Comparison of ENCODE assay signal across 36 cellular contexts in the genomic region with DNA sequence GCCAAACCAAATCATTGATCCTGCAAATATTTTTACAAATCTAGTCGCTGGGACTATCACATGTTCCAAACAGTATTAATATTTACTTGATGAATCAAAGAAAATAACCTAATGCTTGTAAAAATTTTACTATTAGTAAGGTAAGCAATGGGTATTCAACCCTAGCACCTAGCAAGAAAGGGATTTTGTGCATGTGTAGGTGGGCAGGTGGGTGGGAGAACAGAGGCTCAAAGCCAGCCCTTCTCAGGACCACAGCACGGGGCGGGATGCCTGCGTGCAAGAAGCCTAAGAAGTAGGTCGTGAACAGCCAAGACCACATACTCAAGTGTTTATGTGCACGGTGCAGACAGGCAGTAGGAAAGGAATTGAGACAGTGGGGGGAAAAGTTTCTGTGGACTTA.
"Had no signal": no experiment of that assay in that cellular context is flagged by ENCODE, and none has a peak within 500 bp of the region (broad histone marks: within the 10 kb centered on the region; RNA-seq: fewer than 3 reads in every experiment).

No MANE protein-coding gene starts in this region.

- H3K4me1 ChIP-seq: adrenal gland, body of pancreas, breast epithelium had no signal

- H3K4me1 Mint-ChIP-seq: activated B cell treated with CpG ODN at 0.5 μM for 24 hours had no signal

- H3K27ac ChIP-seq: adrenal gland, body of pancreas, brain microvascular endothelial cell, breast epithelium had no signal

- DNase-seq: activated B cell treated with CpG ODN at 0.5 μM for 24 hours; activated CD4-positive, alpha-beta memory T cell treated with anti-CD3 and anti-CD28 coated beads, Interleukin-2, amount 10 ng/mL, durations not matched to agents 7 days and 5 days; activated CD4-positive, alpha-beta T cell treated with anti-CD3 and anti-CD28 coated beads for 1 hour; activated CD4-positive, alpha-beta T cell treated with anti-CD3 and anti-CD28 coated beads for 36 hours; activated CD4-positive, alpha-beta T cell treated with anti-CD3 and anti-CD28 coated beads for 48 hours; activated CD4-positive, alpha-beta T cell treated with anti-CD3 and anti-CD28 coated beads, Interleukin-2, amount 10 ng/mL, durations not matched to agents 7 days and 5 days; activated CD4-positive, alpha-beta T cell treated with anti-CD3 and anti-CD28 coated beads, Interleukin-2, amount 50 U/mL, for 48 hours; activated CD8-positive, alpha-beta memory T cell treated with anti-CD3 and anti-CD28 coated beads, Interleukin-2, amount 50 U/mL, for 4 hours; activated effector memory CD4-positive, alpha-beta T cell treated with anti-CD3 and anti-CD28 coated beads, Interleukin-2, amount 50 U/mL, for 16 hours; activated gamma-delta T cell treated with Interleukin-2 at 50 U/mL for 16 hours; activated naive CD4-positive, alpha-beta T cell; activated naive CD4-positive, alpha-beta T cell treated with anti-CD3 and anti-CD28 coated beads for 36 hours; activated naive CD4-positive, alpha-beta T cell treated with anti-CD3 and anti-CD28 coated beads, Interleukin-2, amount 50 U/mL, for 16 hours; activated naive CD8-positive, alpha-beta T cell treated with anti-CD3 and anti-CD28 coated beads for 36 hours; activated T-cell treated with anti-CD3 and anti-CD28 coated beads for 4 hours; activated T-cell treated with anti-CD3 and anti-CD28 coated beads, Interleukin-2, amount 50 U/mL, for 1 hour; activated T-cell treated with anti-CD3 and anti-CD28 coated beads, Interleukin-2, amount 50 U/mL, for 4 hours; activated T-cell treated with anti-CD3 and anti-CD28 coated beads, Interleukin-2, amount 50 U/mL, for 72 hours; adrenal gland; amniotic stem cell; aorta; body of pancreas; brain microvascular endothelial cell; central memory CD4-positive, alpha-beta T cell; T-helper 1 cell; T-helper 2 cell; T-helper 9 cell had no signal

- H3K9me3 ChIP-seq: adrenal gland, body of pancreas, breast epithelium had no signal

- H3K36me3 ChIP-seq: adrenal gland, brain microvascular endothelial cell, breast epithelium had no signal

- H3K27me3 ChIP-seq: adrenal gland, body of pancreas, brain microvascular endothelial cell, breast epithelium had no signal

- ATAC-seq: activated CD4-positive, alpha-beta T cell treated with anti-CD3 and anti-CD28 coated beads for 36 hours; activated naive CD4-positive, alpha-beta T cell treated with anti-CD3 and anti-CD28 coated beads, Interleukin-2, amount 50 U/mL, for 72 hours; activated T-cell treated with anti-CD3 and anti-CD28 coated beads, Interleukin-2, amount 50 U/mL, for 4 hours; activated T-cell treated with anti-CD3 and anti-CD28 coated beads, Interleukin-2, amount 50 U/mL, for 72 hours; activated T-helper 17 cell treated with anti-CD3 and anti-CD28 coated beads, Interleukin-2, amount 50 U/mL, for 72 hours; body of pancreas had no signal

- H3K4me3 ChIP-seq: adrenal gland, body of pancreas, breast epithelium had no signal

- FAIRE-seq: astrocyte, colon, TTC549 had no signal

- H3K27ac Mint-ChIP-seq: activated B cell treated with CpG ODN at 0.5 μM for 24 hours; activated CD4-positive, alpha-beta memory T cell treated with anti-CD3 and anti-CD28 coated beads, Interleukin-2, amount 10 ng/mL, durations not matched to agents 7 days and 5 days; activated CD4-positive, alpha-beta T cell treated with anti-CD3 and anti-CD28 coated beads for 36 hours; activated CD4-positive, alpha-beta T cell treated with anti-CD3 and anti-CD28 coated beads, Interleukin-2, amount 10 ng/mL, durations not matched to agents 7 days and 5 days; activated naive CD4-positive, alpha-beta T cell treated with anti-CD3 and anti-CD28 coated beads for 36 hours; activated naive CD4-positive, alpha-beta T cell treated with anti-CD3 and anti-CD28 coated beads, Interleukin-2, amount 50 U/mL, for 72 hours; activated naive CD8-positive, alpha-beta T cell treated with anti-CD3 and anti-CD28 coated beads for 36 hours; activated T-cell treated with anti-CD3 and anti-CD28 coated beads, Interleukin-2, amount 50 U/mL, for 72 hours; activated T-helper 1 cell treated with anti-CD3 and anti-CD28 coated beads, Interleukin-12 subunit alpha, Interleukin-12 subunit beta, Interleukin-2, Interleukin-4 antibody, amounts not matched to agents 30 ng/mL and 10 ng/mL and 1 ng/mL, durations not matched to agents 14 hours and 24 hours and 36 hours; activated T-helper 17 cell treated with anti-CD3 and anti-CD28 coated beads, Interleukin-2, amount 50 U/mL, for 72 hours; T-helper 1 cell treated with Interleukin-12 subunit alpha and Interleukin-12 subunit beta and Interleukin-4 antibody, amounts not matched to agents 30 μg/mL and 1 μg/mL, for 36 hours; T-helper 2 cell treated with Interferon-gamma antibody and Interleukin-4, amounts not matched to agents 5 μg/mL and 100 μg/mL, for 36 hours had no signal

- H3K9me3 Mint-ChIP-seq: activated B cell treated with CpG ODN at 0.5 μM for 24 hours; activated CD4-positive, alpha-beta memory T cell treated with anti-CD3 and anti-CD28 coated beads, Interleukin-2, amount 10 ng/mL, durations not matched to agents 7 days and 5 days; activated CD4-positive, alpha-beta T cell treated with anti-CD3 and anti-CD28 coated beads, Interleukin-2, amount 10 ng/mL, durations not matched to agents 7 days and 5 days; activated naive CD4-positive, alpha-beta T cell treated with anti-CD3 and anti-CD28 coated beads for 36 hours; activated naive CD4-positive, alpha-beta T cell treated with anti-CD3 and anti-CD28 coated beads, Interleukin-2, amount 50 U/mL, for 72 hours; activated naive CD8-positive, alpha-beta T cell treated with anti-CD3 and anti-CD28 coated beads for 36 hours; activated T-cell treated with anti-CD3 and anti-CD28 coated beads, Interleukin-2, amount 50 U/mL, for 4 hours; activated T-cell treated with anti-CD3 and anti-CD28 coated beads, Interleukin-2, amount 50 U/mL, for 72 hours; activated T-helper 1 cell treated with anti-CD3 and anti-CD28 coated beads, Interleukin-12 subunit alpha, Interleukin-12 subunit beta, Interleukin-2, Interleukin-4 antibody, amounts not matched to agents 30 ng/mL and 10 ng/mL and 1 ng/mL, durations not matched to agents 14 hours and 24 hours and 36 hours; activated T-helper 17 cell treated with anti-CD3 and anti-CD28 coated beads, Interleukin-2, amount 50 U/mL, for 72 hours; T-helper 1 cell treated with Interleukin-12 subunit alpha and Interleukin-12 subunit beta and Interleukin-4 antibody, amounts not matched to agents 30 μg/mL and 1 μg/mL, for 36 hours; T-helper 2 cell treated with Interferon-gamma antibody and Interleukin-4, amounts not matched to agents 5 μg/mL and 100 μg/mL, for 36 hours had no signal

- H3K4me3 Mint-ChIP-seq: activated B cell treated with CpG ODN at 0.5 μM for 24 hours; activated CD4-positive, alpha-beta memory T cell treated with anti-CD3 and anti-CD28 coated beads, Interleukin-2, amount 10 ng/mL, durations not matched to agents 7 days and 5 days; activated CD4-positive, alpha-beta T cell treated with anti-CD3 and anti-CD28 coated beads for 36 hours; activated CD4-positive, alpha-beta T cell treated with anti-CD3 and anti-CD28 coated beads, Interleukin-2, amount 10 ng/mL, durations not matched to agents 7 days and 5 days; activated naive CD4-positive, alpha-beta T cell treated with anti-CD3 and anti-CD28 coated beads for 36 hours; activated naive CD8-positive, alpha-beta T cell treated with anti-CD3 and anti-CD28 coated beads for 36 hours; activated T-cell treated with anti-CD3 and anti-CD28 coated beads, Interleukin-2, amount 50 U/mL, for 4 hours; activated T-cell treated with anti-CD3 and anti-CD28 coated beads, Interleukin-2, amount 50 U/mL, for 72 hours; activated T-helper 1 cell treated with anti-CD3 and anti-CD28 coated beads, Interleukin-12 subunit alpha, Interleukin-12 subunit beta, Interleukin-2, Interleukin-4 antibody, amounts not matched to agents 30 ng/mL and 10 ng/mL and 1 ng/mL, durations not matched to agents 14 hours and 24 hours and 36 hours; activated T-helper 17 cell treated with anti-CD3 and anti-CD28 coated beads, Interleukin-2, amount 50 U/mL, for 72 hours; T-helper 1 cell treated with Interleukin-12 subunit alpha and Interleukin-12 subunit beta and Interleukin-4 antibody, amounts not matched to agents 30 μg/mL and 1 μg/mL, for 36 hours; T-helper 2 cell treated with Interferon-gamma antibody and Interleukin-4, amounts not matched to agents 5 μg/mL and 100 μg/mL, for 36 hours had no signal

- H3K27me3 Mint-ChIP-seq: activated B cell treated with CpG ODN at 0.5 μM for 24 hours; activated CD4-positive, alpha-beta memory T cell treated with anti-CD3 and anti-CD28 coated beads, Interleukin-2, amount 10 ng/mL, durations not matched to agents 7 days and 5 days; activated CD4-positive, alpha-beta T cell treated with anti-CD3 and anti-CD28 coated beads for 36 hours; activated CD4-positive, alpha-beta T cell treated with anti-CD3 and anti-CD28 coated beads, Interleukin-2, amount 10 ng/mL, durations not matched to agents 7 days and 5 days; activated naive CD8-positive, alpha-beta T cell treated with anti-CD3 and anti-CD28 coated beads for 36 hours; activated T-helper 17 cell treated with anti-CD3 and anti-CD28 coated beads, Interleukin-2, amount 50 U/mL, for 72 hours had no signal
